8 cellular contexts compared by ENCODE assay signal in the genomic region with DNA sequence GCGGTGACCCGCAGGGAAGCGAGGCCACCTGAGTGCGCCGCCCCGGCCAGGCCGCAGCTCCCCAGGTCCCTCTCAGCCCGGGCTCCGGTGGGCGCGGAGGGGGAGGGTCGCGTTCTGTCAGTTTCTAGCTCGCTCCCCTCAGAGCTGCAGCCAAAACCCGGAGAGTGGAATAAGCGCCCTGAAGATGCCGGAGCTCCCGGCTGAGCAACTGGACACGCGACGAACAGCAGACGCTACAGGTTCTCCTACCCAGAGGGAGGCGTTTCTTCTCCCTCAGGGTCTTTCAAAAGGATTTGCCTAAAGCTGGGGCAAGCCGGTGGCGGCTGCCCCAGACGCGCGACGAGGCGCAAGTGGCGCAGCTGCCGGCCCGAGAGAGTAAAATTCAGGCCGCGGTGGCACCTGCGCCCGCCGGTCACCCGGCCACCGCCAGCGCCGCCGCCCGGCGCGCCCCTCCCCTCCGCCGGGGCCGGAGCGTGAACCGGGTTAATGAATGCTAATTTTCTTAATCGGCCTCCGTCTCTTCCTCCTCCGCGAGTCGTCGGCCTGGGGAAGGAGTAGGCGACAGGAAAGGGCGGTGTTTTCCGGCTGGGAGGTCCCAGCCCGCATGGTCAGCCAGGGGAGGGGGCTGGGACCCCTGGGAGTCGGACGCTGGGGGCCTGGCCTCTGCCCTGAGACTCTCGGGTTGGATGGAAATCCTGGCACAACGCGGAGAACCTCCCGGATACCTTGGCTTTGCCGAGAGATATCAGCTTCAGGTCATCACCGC. TPM values are rescaled to one million over a fixed set of nuclear protein-coding genes. Genes with fewer than 3 reads are reported as not detected.
A peak's percentile ranks its signal among the peaks of the same experiment; 100 is the strongest.
DNase-seq lines count a peak whose midpoint lies in the region; ATAC-seq and TF ChIP-seq lines count a peak whose summit lies in the region.

No MANE protein-coding gene starts in this region.

- H3K4me1 ChIP-seq in HUES48 (ENCODE audit: control insufficient read depth, insufficient read depth, low read length), result peaks cover 56% of the 10 kb centered on the region
- H3K4me1 ChIP-seq in esophagus (ENCODE audit: control insufficient read depth in 2 of 2, insufficient read depth in 2 of 2, low read length in 1 of 2), result peaks cover 0 to 6% of the 10 kb centered on the region in 2 donors
- peaks cover 0 to 22% of the 10 kb centered on the region in 2 donors for H3K4me1 ChIP-seq in muscle layer of duodenum (ENCODE audit: control insufficient read depth in 1 of 2, insufficient read depth in 2 of 2, low read length in 2 of 2)

- H3K36me3 Mint-ChIP-seq in Calu3 (ENCODE audit: insufficient read depth, unreplicated experiment), result peaks cover 35% of the 10 kb centered on the region
- H3K36me3 Mint-ChIP-seq in activated T-cell treated with anti-CD3 and anti-CD28 coated beads, Interleukin-2, amount 50 U/mL, for 24 hours (ENCODE audit: low read depth), result peaks cover 39% of the 10 kb centered on the region
- H3K36me3 Mint-ChIP-seq in stimulated activated effector memory CD8-positive, alpha-beta T cell treated with anti-CD3 and anti-CD28 coated beads, Interleukin-12 subunit alpha, Interleukin-12 subunit beta, amount 100 ng/mL, for 72 hours, result peaks cover 34% of the 10 kb centered on the region

- peak overlapping the region; percentile 95 for H3K4me3 Mint-ChIP-seq in Calu3 (ENCODE audit: low read depth, unreplicated experiment)
- peak overlapping the region; percentile 84 for H3K4me3 Mint-ChIP-seq in activated T-cell treated with anti-CD3 and anti-CD28 coated beads, Interleukin-2, amount 50 U/mL, for 24 hours
- H3K4me3 Mint-ChIP-seq in stimulated activated effector memory CD8-positive, alpha-beta T cell treated with anti-CD3 and anti-CD28 coated beads, Interleukin-12 subunit alpha, Interleukin-12 subunit beta, amount 100 ng/mL, for 72 hours, result peak overlapping the region; percentile 94

- no TSS peak for BruUV-seq in Calu3 (replicated peaks; lab: Mats Ljungman, UMichigan)

- no peaks in the 10 kb centered on the region for H3K27me3 Mint-ChIP-seq in Calu3 (ENCODE audit: unreplicated experiment)
- no peaks in the 10 kb centered on the region for H3K27me3 Mint-ChIP-seq in activated T-cell treated with anti-CD3 and anti-CD28 coated beads, Interleukin-2, amount 50 U/mL, for 24 hours

- TF ChIP-seq CTCF in Calu3 (IDR thresholded peaks at IDR 0.05; ENCODE audit: unreplicated experiment), result no peak

- H3K9me3 Mint-ChIP-seq in Calu3 (ENCODE audit: low read depth, unreplicated experiment), result no peaks in the 10 kb centered on the region
- H3K9me3 Mint-ChIP-seq in activated T-cell treated with anti-CD3 and anti-CD28 coated beads, Interleukin-2, amount 50 U/mL, for 24 hours, result no peaks in the 10 kb centered on the region
- H3K9me3 Mint-ChIP-seq in stimulated activated effector memory CD8-positive, alpha-beta T cell treated with anti-CD3 and anti-CD28 coated beads, Interleukin-12 subunit alpha, Interleukin-12 subunit beta, amount 100 ng/mL, for 72 hours, result no peaks in the 10 kb centered on the region

- H3K4me3 ChIP-seq in HUES48 (ENCODE audit: low read depth, low read length) (peak overlapping the region; percentile 95), esophagus (ENCODE audit: low read depth in 1 of 2, low read length in 2 of 2) (peak overlapping the region; percentile 49 to 72), muscle layer of duodenum (ENCODE audit: low read depth in 1 of 2, low read length in 2 of 2) (peak overlapping the region; percentile 62 to 93)

- CTCF ChIA-PET in Calu3 (lab: Charles Lee), result interaction anchor here (0.7 to 1.1 kb wide), 4 partner anchors 140 to 257 kb away, joined by 3 to 7 read pairs (median 4); no protein-coding TSS in a partner anchor

- DNase-seq in Calu3 (peak; percentile 83), OCI-M1 (lab: John Stamatoyannopoulos, UW) (peak; percentile 88)
- peak; percentile 83 for DNase-seq in activated T-cell treated with anti-CD3 and anti-CD28 coated beads, Interleukin-2, amount 50 U/mL, for 24 hours
- peak; percentile 53 to 88 for DNase-seq in stimulated activated effector memory CD8-positive, alpha-beta T cell treated with anti-CD3 and anti-CD28 coated beads, Interleukin-12 subunit alpha, Interleukin-12 subunit beta, amount 100 ng/mL, for 72 hours (ENCODE audit: low spot score in 2 of 2)

- WGBS in esophagus, 2 donors, result 2 to 3% methylated on average over 69 of the region's 69 CpGs

- H3K27me3 ChIP-seq in HUES48 (ENCODE audit: control insufficient read depth, insufficient read depth, low read length) (no peaks in the 10 kb centered on the region), esophagus (ENCODE audit: control insufficient read depth in 1 of 2, insufficient read depth in 2 of 2, low read length in 2 of 2) (no peaks in the 10 kb centered on the region), muscle layer of duodenum (ENCODE audit: low read depth, low read length) (no peaks in the 10 kb centered on the region)

- intact Hi-C loops in Calu3 (cut with micrococcal nuclease; ENCODE audit: unreplicated experiment), result loop anchor here (5.0 kb wide), 1 partner anchor 205 kb away; no protein-coding TSS in a partner anchor

- H3K36me3 ChIP-seq in HUES48 (ENCODE audit: control insufficient read depth, insufficient read depth, low read length) (peaks cover 12% of the 10 kb centered on the region), esophagus (ENCODE audit: control insufficient read depth in 2 of 2, insufficient read depth in 2 of 2, low read length in 1 of 2) (no peaks in the 10 kb centered on the region), muscle layer of duodenum (ENCODE audit: control insufficient read depth in 1 of 2, insufficient read depth in 2 of 2, low read length in 2 of 2) (no peaks in the 10 kb centered on the region)

- no peaks in the 10 kb centered on the region for H3K9me3 ChIP-seq in HUES48 (ENCODE audit: control insufficient read depth, insufficient read depth, low read length)
- H3K9me3 ChIP-seq in esophagus (ENCODE audit: control insufficient read depth in 2 of 2, insufficient read depth in 1 of 2, low read depth in 1 of 2, low read length in 1 of 2), result no peaks in the 10 kb centered on the region
- H3K9me3 ChIP-seq in muscle layer of duodenum (ENCODE audit: control insufficient read depth in 1 of 2, low read length in 2 of 2), result no peaks in the 10 kb centered on the region

- H3K9ac ChIP-seq in HUES48 (ENCODE audit: low read depth, low read length), result peak overlapping the region; percentile 85

- H3K27ac ChIP-seq in HUES48 (ENCODE audit: low read depth, low read length) (peak overlapping the region; percentile 96), esophagus (ENCODE audit: low read depth in 2 of 2, low read length in 1 of 2) (peak overlapping the region; percentile 79 to 83), muscle layer of duodenum (ENCODE audit: low read length) (peak overlapping the region; percentile 75)

- peaks cover 59% of the 10 kb centered on the region for H3K4me1 Mint-ChIP-seq in Calu3 (ENCODE audit: low read depth, unreplicated experiment)
- peaks cover 54% of the 10 kb centered on the region for H3K4me1 Mint-ChIP-seq in activated T-cell treated with anti-CD3 and anti-CD28 coated beads, Interleukin-2, amount 50 U/mL, for 24 hours (ENCODE audit: low read depth)
- peaks cover 44% of the 10 kb centered on the region for H3K4me1 Mint-ChIP-seq in stimulated activated effector memory CD8-positive, alpha-beta T cell treated with anti-CD3 and anti-CD28 coated beads, Interleukin-12 subunit alpha, Interleukin-12 subunit beta, amount 100 ng/mL, for 72 hours

- peak; percentile 44 for ATAC-seq in GM21381 (IDR thresholded peaks at IDR 0.05; ENCODE audit: unreplicated experiment)
- ATAC-seq in stimulated activated effector memory CD8-positive, alpha-beta T cell treated with anti-CD3 and anti-CD28 coated beads, Interleukin-12 subunit alpha, Interleukin-12 subunit beta, amount 100 ng/mL, for 72 hours, result peak; percentile 54

- peak overlapping the region; percentile 19 for H3K27ac Mint-ChIP-seq in Calu3 (ENCODE audit: unreplicated experiment)
- peak overlapping the region; percentile 91 for H3K27ac Mint-ChIP-seq in activated T-cell treated with anti-CD3 and anti-CD28 coated beads, Interleukin-2, amount 50 U/mL, for 24 hours
- H3K27ac Mint-ChIP-seq in stimulated activated effector memory CD8-positive, alpha-beta T cell treated with anti-CD3 and anti-CD28 coated beads, Interleukin-12 subunit alpha, Interleukin-12 subunit beta, amount 100 ng/mL, for 72 hours, result peak overlapping the region; percentile 94

RNA-seq across cellular contexts. Expression of a gene that starts 0.8 kb away (rescaled TPM):
- 26.9 and 29.4 TPM in 2 replicates for total RNA-seq in Calu3 (2022)
- polyA plus RNA-seq in esophagus, result 1 to 10 TPM; 2.0 to 6.0 TPM

Comparison
In these comparisons a context has a peak if more than half of its experiments do, and no peak if none do; other contexts are left out.
1. Peak in every context shown above with its lines: DNase-seq, ATAC-seq, H3K4me3 ChIP-seq and H3K27ac ChIP-seq.
2. H3K27ac Mint-ChIP-seq: peak in every context shown above with its lines; median percentile 94 in stimulated activated effector memory CD8-positive, alpha-beta T cell treated with anti-CD3 and anti-CD28 coated beads, Interleukin-12 subunit alpha, Interleukin-12 subunit beta, amount 100 ng/mL, for 72 hours; 91 in activated T-cell treated with anti-CD3 and anti-CD28 coated beads, Interleukin-2, amount 50 U/mL, for 24 hours; 19 in Calu3.